ENCODE assay signal across 15 cellular contexts in genomic region chr21:25409992-25410391, GRCh38.
"Had no signal": no experiment of that assay in that cellular context is flagged by ENCODE, and none has a peak within 500 bp of the region (broad histone marks: within the 10 kb centered on the region; RNA-seq: fewer than 3 reads in every experiment).

No MANE protein-coding gene starts in this region.

- H3K4me3 ChIP-seq: thoracic aorta, upper lobe of left lung had no signal

- DNase-seq: activated CD4-positive, alpha-beta T cell treated with anti-CD3 and anti-CD28 coated beads, Interleukin-2, amount 50 U/mL, for 4 hours; activated CD8-positive, alpha-beta memory T cell treated with anti-CD3 and anti-CD28 coated beads for 24 hours; activated CD8-positive, alpha-beta memory T cell treated with anti-CD3 and anti-CD28 coated beads, Interleukin-2, amount 50 U/mL, for 4 hours; activated T-cell treated with anti-CD3 and anti-CD28 coated beads, Interleukin-2, amount 50 U/mL, for 24 hours; aorta; caudate nucleus; effector CD4-positive, alpha-beta T cell; foreskin melanocyte; glutamatergic neuron; hippocampal formation; retina; stimulated activated CD4-positive, alpha-beta T cell treated with anti-CD3 and anti-CD28 coated beads, Interleukin-4, amount 100 ng/mL, for 1 hour; stimulated activated naive CD4-positive, alpha-beta T cell; upper lobe of left lung had no signal

- H3K4me1 ChIP-seq: upper lobe of left lung had no signal

- H3K27me3 ChIP-seq: upper lobe of left lung had no signal

- H3K27ac ChIP-seq: thoracic aorta, upper lobe of left lung had no signal

- H3K36me3 ChIP-seq: thoracic aorta, upper lobe of left lung had no signal
